In the genomic region with DNA sequence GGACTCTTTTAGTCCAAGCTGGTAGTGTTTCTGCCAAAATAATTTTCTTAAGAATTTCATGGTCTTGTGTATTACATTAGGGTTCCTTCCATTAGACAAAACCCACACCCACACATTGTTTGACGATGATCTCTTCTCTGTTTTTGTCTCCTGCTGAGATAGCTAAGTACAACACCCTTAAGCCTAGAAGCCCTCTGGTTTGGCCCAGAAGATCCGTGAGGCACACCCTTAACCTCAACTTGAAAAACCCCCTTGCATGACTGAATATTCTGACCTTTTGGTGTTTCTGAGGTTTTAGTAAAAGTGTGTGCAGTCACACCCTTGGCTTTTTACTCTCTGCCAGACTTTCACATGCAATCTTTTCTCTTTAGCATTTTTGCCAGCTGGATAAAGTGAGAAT, we compare ENCODE assay signal across 12 cellular contexts. TPM values are rescaled to one million over a fixed set of nuclear protein-coding genes. Genes with fewer than 3 reads are reported as not detected.
A peak's percentile ranks its signal among the peaks of the same experiment; 100 is the strongest.
DNase-seq lines count a peak whose midpoint lies in the region; ATAC-seq and TF ChIP-seq lines count a peak whose summit lies in the region.
"Had no signal": no experiment of that assay in that cellular context is flagged by ENCODE, and none has a peak within 500 bp of the region (broad histone marks: within the 10 kb centered on the region; RNA-seq: fewer than 3 reads in every experiment).

No MANE protein-coding gene starts in this region.

- TF ChIP-seq CTCF in chondrocyte (IDR thresholded peaks at IDR 0.05) (no peak), psoas muscle (IDR thresholded peaks at IDR 0.05) (no peak)

- peaks cover 40% of the 10 kb centered on the region for H3K4me1 Mint-ChIP-seq in chondrocyte (ENCODE audit: low read depth)

- no peaks in the 10 kb centered on the region for H3K4me1 ChIP-seq in psoas muscle

- H3K36me3 Mint-ChIP-seq in chondrocyte (ENCODE audit: low read depth) = peaks cover 3% of the 10 kb centered on the region

- no peak overlapping the region for H3K4me3 ChIP-seq in psoas muscle
- H3K4me3 ChIP-seq: coronary artery had no signal

- H3K27me3 ChIP-seq in psoas muscle (ENCODE audit: insufficient read depth in 3 of 3, low read length in 2 of 3) = peaks cover 0 to 14% (median 3%) of the 10 kb centered on the region in 3 donors

- H3K27me3 Mint-ChIP-seq in chondrocyte (ENCODE audit: low read depth) = no peaks in the 10 kb centered on the region

- no peak overlapping the region for H3K27ac ChIP-seq in psoas muscle
- H3K27ac ChIP-seq: C4-2B had no signal

- peak overlapping the region; percentile 35 for H3K27ac Mint-ChIP-seq in chondrocyte (ENCODE audit: unreplicated experiment)

- H3K9me3 ChIP-seq in psoas muscle = no peaks in the 10 kb centered on the region

- 59 to 74% (median 67%) methylated on average over 2 of the region's 2 CpGs for WGBS in psoas muscle, 3 donors

- H3K9me3 Mint-ChIP-seq in chondrocyte (ENCODE audit: low read depth) = peaks cover 14% of the 10 kb centered on the region

- ATAC-seq in GM18907 (IDR thresholded peaks at IDR 0.05; ENCODE audit: unreplicated experiment) = peak; percentile 67
- peak; percentile 63 for ATAC-seq in HG03442 (IDR thresholded peaks at IDR 0.05; ENCODE audit: unreplicated experiment)
- ATAC-seq in HG03139 (IDR thresholded peaks at IDR 0.05; ENCODE audit: unreplicated experiment) = no peak
- ATAC-seq in left ventricle myocardium superior = no peak
- ATAC-seq in psoas muscle = no peak

- H3K36me3 ChIP-seq in psoas muscle (ENCODE audit: insufficient read depth in 1 of 2, low read depth in 1 of 2) = no peaks in the 10 kb centered on the region

- DNase-seq in AG08395 (ENCODE audit: low spot score) (peak; percentile 62), chondrocyte (ENCODE audit: low spot score) (no peak), H4 (ENCODE audit: low spot score) (no peak), left ventricle myocardium superior (no peak), psoas muscle (no peak)
- DNase-seq: activated CD8-positive, alpha-beta memory T cell treated with anti-CD3 and anti-CD28 coated beads for 24 hours; NCI-H2171 treated with DMSO at 0.1 percent for 48 hours had no signal

- intact Hi-C loops in left ventricle myocardium superior (cut with micrococcal nuclease) = no loop called here
- intact Hi-C loops in psoas muscle (cut with DNase I) = no loop called here

- no peak overlapping the region for H3K4me3 Mint-ChIP-seq in chondrocyte (ENCODE audit: unreplicated experiment)

RNA-seq across cellular contexts. Expression of gene ERCC6, which starts 29.3 kb away (rescaled TPM):
- total RNA-seq in chondrocyte = 40.2 to 79.8 TPM (median 41.5 TPM) in 3 replicates
- total RNA-seq in H4 (2014; rRNA removed; shearing (Covaris generic)) = 4.5 and 5.7 TPM in 2 replicates
- total RNA-seq in left ventricle myocardium superior = 25.1 TPM
- total RNA-seq in psoas muscle = 10 to 100 TPM; 11.5 to 19.3 (median 15.0) TPM
- 1 to 10 TPM; 2.7 to 5.2 (median 3.3) TPM for polyA plus RNA-seq in psoas muscle

RNA-seq across cellular contexts. Expression of gene SLC18A3, which starts 41.9 kb away (rescaled TPM):
- not detected in 3 replicates for total RNA-seq in chondrocyte
- not detected in 2 replicates for total RNA-seq in H4 (2014; rRNA removed; shearing (Covaris generic))
- not detected for total RNA-seq in left ventricle myocardium superior
- not detected for total RNA-seq in psoas muscle
- polyA plus RNA-seq in psoas muscle = not detected

RNA-seq across cellular contexts. Expression of gene CHAT, which starts 45.6 kb away (rescaled TPM):
- total RNA-seq in chondrocyte (not detected in 3 replicates), left ventricle myocardium superior (not detected), psoas muscle (not detected)
- not detected in 2 replicates for total RNA-seq in H4 (2014; rRNA removed; shearing (Covaris generic))
- polyA plus RNA-seq in psoas muscle = not detected

Comparison
In these comparisons a context has a peak if more than half of its experiments do, and no peak if none do; other contexts are left out.
1. ATAC-seq: peak in GM18907 (single experiment) and HG03442 (single experiment); none in HG03139 (single experiment), left ventricle myocardium superior (single experiment) and psoas muscle (0 of 4).